ENCODE assay signal across 15 cellular contexts in genomic region chr2:10411557-10411956, GRCh38. TPM values are rescaled to one million over a fixed set of nuclear protein-coding genes. Genes with fewer than 3 reads are reported as not detected.
A peak's percentile ranks its signal among the peaks of the same experiment; 100 is the strongest.
DNase-seq lines count a peak whose midpoint lies in the region; ATAC-seq and TF ChIP-seq lines count a peak whose summit lies in the region.
"Had no signal": no experiment of that assay in that cellular context is flagged by ENCODE, and none has a peak within 500 bp of the region (broad histone marks: within the 10 kb centered on the region; RNA-seq: fewer than 3 reads in every experiment).

No MANE protein-coding gene starts in this region.

- no peaks in the 10 kb centered on the region for H3K79me1 ChIP-seq in mesendoderm (ENCODE audit: low read length)

- ATAC-seq in stimulated activated memory B cell treated with anti-CD40 and anti-IgM and Interleukin-4, amounts not matched to agents 10 μg/mL and 1 μg/mL and 100 μg/mL, for 72 hours: no peak
- ATAC-seq in GM21390 (IDR thresholded peaks at IDR 0.05; ENCODE audit: unreplicated experiment): no peak
- ATAC-seq: A549 had no signal

- H4K20me1 ChIP-seq in OCI-LY7 (ENCODE audit: insufficient read depth, low read length): no peaks in the 10 kb centered on the region

- no peak overlapping the region for H2BK15ac ChIP-seq in mesendoderm (replicated peaks; ENCODE audit: low read depth)

- CTCF ChIA-PET in OCI-LY7 (lab: Charles Lee; ENCODE audit: unreplicated experiment): interaction anchor here (0.6 kb wide), 1 partner anchor 275 kb away, joined by 4 read pairs; no protein-coding TSS in a partner anchor

- no CpG with 5 or more reads among the region's 8 CpGs for WGBS in mesendoderm (ENCODE audit: extremely low coverage, insufficient coverage, low lambda C conversion rate)

- H2BK120ac ChIP-seq in mesendoderm (ENCODE audit: low read depth, low read length): no peak overlapping the region

- peaks cover 60% of the 10 kb centered on the region for H3K4me1 Mint-ChIP-seq in CD14-positive monocyte
- H3K4me1 Mint-ChIP-seq in dendritic cell treated with granulocyte-macrophage colony-stimulating factor and Interleukin-4, amounts not matched to agents 40 ng/mL and 50 ng/mL, for 4 days (ENCODE audit: low read depth): peaks cover 62% of the 10 kb centered on the region
- peaks cover 91% of the 10 kb centered on the region for H3K4me1 Mint-ChIP-seq in stimulated activated memory B cell treated with anti-CD40 and anti-IgM and Interleukin-4, amounts not matched to agents 10 μg/mL and 1 μg/mL and 100 μg/mL, for 72 hours

- H3K36me3 Mint-ChIP-seq in CD14-positive monocyte: peaks cover 27 to 48% of the 10 kb centered on the region in 2 donors
- H3K36me3 Mint-ChIP-seq in dendritic cell treated with granulocyte-macrophage colony-stimulating factor and Interleukin-4, amounts not matched to agents 40 ng/mL and 50 ng/mL, for 4 days (ENCODE audit: low read depth): peaks cover 43% of the 10 kb centered on the region
- peaks cover 10% of the 10 kb centered on the region for H3K36me3 Mint-ChIP-seq in stimulated activated memory B cell treated with anti-CD40 and anti-IgM and Interleukin-4, amounts not matched to agents 10 μg/mL and 1 μg/mL and 100 μg/mL, for 72 hours

- H3K79me2 ChIP-seq in OCI-LY7 (ENCODE audit: insufficient read depth, low read depth, low read length): no peaks in the 10 kb centered on the region
- H3K79me2 ChIP-seq in mesendoderm (ENCODE audit: control insufficient read depth, insufficient read depth, low read length): no peaks in the 10 kb centered on the region

- H3K4me2 ChIP-seq in OCI-LY7 (ENCODE audit: low read length) (0 out of 2 replicates have a peak overlapping the region, but pooled peaks have one; percentile 83), mesendoderm (ENCODE audit: low read length) (no peak overlapping the region)
- H3K4me2 ChIP-seq: A549 had no signal

- H3K27ac Mint-ChIP-seq in CD14-positive monocyte: peak overlapping the region; percentile 94 to 99 (median 97)
- peak overlapping the region; percentile 67 for H3K27ac Mint-ChIP-seq in dendritic cell treated with granulocyte-macrophage colony-stimulating factor and Interleukin-4, amounts not matched to agents 40 ng/mL and 50 ng/mL, for 4 days
- H3K27ac Mint-ChIP-seq in stimulated activated memory B cell treated with anti-CD40 and anti-IgM and Interleukin-4, amounts not matched to agents 10 μg/mL and 1 μg/mL and 100 μg/mL, for 72 hours: peak overlapping the region; percentile 77

- intact Hi-C loops in CD14-positive monocyte (cut with micrococcal nuclease): loop anchor here (2.0 to 5.0 kb wide), 4 partner anchors 81 to 289 kb away; partner anchors contain the start of genes HPCAL1 (in 1 of the 2) and RRM2 (in 1 of the 2)
- intact Hi-C loops in OCI-LY7 (cut with micrococcal nuclease; ENCODE audit: unreplicated experiment): no loop called here
- intact Hi-C loops in dendritic cell treated with granulocyte-macrophage colony-stimulating factor and Interleukin-4, amounts not matched to agents 40 ng/mL and 50 ng/mL, for 4 days (cut with micrococcal nuclease): no loop called here

- H3K4me3 ChIP-seq in OCI-LY7 (ENCODE audit: low read depth, low read length, poor library complexity, severe bottlenecking): no peak overlapping the region
- no peak overlapping the region for H3K4me3 ChIP-seq in mesendoderm (ENCODE audit: low read length)
- H3K4me3 ChIP-seq: A549 had no signal

- H3K4me1 ChIP-seq in OCI-LY7 (ENCODE audit: insufficient read depth, low read length, poor library complexity, severe bottlenecking) (peaks cover 68% of the 10 kb centered on the region), mesendoderm (ENCODE audit: control insufficient read depth, low read depth, low read length) (peaks cover 2% of the 10 kb centered on the region)

- no peak overlapping the region for H3K18ac ChIP-seq in mesendoderm (ENCODE audit: low read length)

- H2BK5ac ChIP-seq in mesendoderm (ENCODE audit: low read length): no peak overlapping the region

- no TSS peak for BruUV-seq in OCI-LY7 (replicated peaks; lab: Mats Ljungman, UMichigan)

- no peak overlapping the region for H3K23ac ChIP-seq in mesendoderm (ENCODE audit: low read length)

- peaks cover 0 to 7% (median 0%) of the 10 kb centered on the region in 3 donors for H3K27me3 Mint-ChIP-seq in CD14-positive monocyte (ENCODE audit: low read depth in 3 of 3)
- peaks cover 6% of the 10 kb centered on the region for H3K27me3 Mint-ChIP-seq in dendritic cell treated with granulocyte-macrophage colony-stimulating factor and Interleukin-4, amounts not matched to agents 40 ng/mL and 50 ng/mL, for 4 days
- no peaks in the 10 kb centered on the region for H3K27me3 Mint-ChIP-seq in stimulated activated memory B cell treated with anti-CD40 and anti-IgM and Interleukin-4, amounts not matched to agents 10 μg/mL and 1 μg/mL and 100 μg/mL, for 72 hours

- peaks cover 0 to 6% (median 3%) of the 10 kb centered on the region in 7 donors for H3K9me3 Mint-ChIP-seq in CD14-positive monocyte
- peaks cover 5% of the 10 kb centered on the region for H3K9me3 Mint-ChIP-seq in dendritic cell treated with granulocyte-macrophage colony-stimulating factor and Interleukin-4, amounts not matched to agents 40 ng/mL and 50 ng/mL, for 4 days
- peaks cover 6% of the 10 kb centered on the region for H3K9me3 Mint-ChIP-seq in stimulated activated memory B cell treated with anti-CD40 and anti-IgM and Interleukin-4, amounts not matched to agents 10 μg/mL and 1 μg/mL and 100 μg/mL, for 72 hours

- H3K9ac ChIP-seq in mesendoderm (ENCODE audit: low read length): no peak overlapping the region

- no peaks in the 10 kb centered on the region for H3K9me2 ChIP-seq in OCI-LY7 (ENCODE audit: insufficient read depth, low read length)

- H3K9me3 ChIP-seq in OCI-LY7 (ENCODE audit: low read length): no peaks in the 10 kb centered on the region

- H2AFZ ChIP-seq in OCI-LY7 (ENCODE audit: low read length): no peak overlapping the region

- H3K27ac ChIP-seq in OCI-LY7 (ENCODE audit: low read depth, low read length, poor library complexity, severe bottlenecking) (peak overlapping the region; percentile 90), mesendoderm (ENCODE audit: low read depth, low read length) (no peak overlapping the region)
- H3K27ac ChIP-seq: C4-2B had no signal

- H3K36me3 ChIP-seq in OCI-LY7 (ENCODE audit: insufficient read depth, low read length) (no peaks in the 10 kb centered on the region; the same call in 1 of the 2 replicates), mesendoderm (ENCODE audit: control insufficient read depth, insufficient read depth, low read length) (no peaks in the 10 kb centered on the region)

- DNase-seq in CD14-positive monocyte (ENCODE audit: low spot score): no peak
- DNase-seq in OCI-LY7 (ENCODE audit: low spot score): no peak
- no peak for DNase-seq in mesendoderm
- DNase-seq in NCI-H345 treated with DMSO at 0.1 percent for 48 hours (lab: John Stamatoyannopoulos, UW; ENCODE audit: unreplicated experiment): no peak
- DNase-seq: DMS 273 treated with DMSO at 0.1 percent for 48 hours, DND-41, H9, NCI-H1694 treated with DMSO at 0.1 percent for 48 hours, NCI-H524, T-helper 1 cell had no signal

- TF ChIP-seq CTCF in CD14-positive monocyte (IDR thresholded peaks at IDR 0.05) (no peak), OCI-LY7 (conservative IDR thresholded peaks at IDR 0.05; ENCODE audit: low read length) (no peak)

- no peaks in the 10 kb centered on the region for H3K27me3 ChIP-seq in mesendoderm (ENCODE audit: insufficient read depth, low read length, poor library complexity)

- no peak overlapping the region for H3K4me3 Mint-ChIP-seq in CD14-positive monocyte
- no peak overlapping the region for H3K4me3 Mint-ChIP-seq in dendritic cell treated with granulocyte-macrophage colony-stimulating factor and Interleukin-4, amounts not matched to agents 40 ng/mL and 50 ng/mL, for 4 days
- H3K4me3 Mint-ChIP-seq in stimulated activated memory B cell treated with anti-CD40 and anti-IgM and Interleukin-4, amounts not matched to agents 10 μg/mL and 1 μg/mL and 100 μg/mL, for 72 hours: peak overlapping the region; percentile 7
- H3K4me3 Mint-ChIP-seq: H9 had no signal

- POLR2A ChIA-PET in OCI-LY7 (lab: Charles Lee): no interaction called here

- no peak overlapping the region for H2AK5ac ChIP-seq in mesendoderm (ENCODE audit: low read length)

- H4K8ac ChIP-seq in mesendoderm (ENCODE audit: low read depth, low read length): no peak overlapping the region

- H4K5ac ChIP-seq in mesendoderm (ENCODE audit: low read length): no peak overlapping the region

- H3K4ac ChIP-seq in mesendoderm (ENCODE audit: low read depth, low read length): no peak overlapping the region

- no peak overlapping the region for H3K56ac ChIP-seq in mesendoderm (ENCODE audit: low read length)

RNA-seq across cellular contexts. Expression of gene ODC1, which starts 36.6 kb away (rescaled TPM):
- 10 to 100 TPM; 22.7 to 23.6 TPM for polyA plus RNA-seq in CD14-positive monocyte
- 273 and 306 TPM in 2 replicates for total RNA-seq in OCI-LY7 (2014; rRNA removed; shearing (Covaris generic))
- 221 and 256 TPM in 2 replicates for total RNA-seq in OCI-LY7 (2022)
- 131 TPM for polyA plus RNA-seq in mesendoderm (2013, experiment 1 of 2)
- polyA plus RNA-seq in mesendoderm (2013, experiment 2 of 2): 130 TPM

Comparison
In these comparisons a context has a peak if more than half of its experiments do, and no peak if none do; other contexts are left out.
1. intact Hi-C loops: an anchor here in CD14-positive monocyte (2.0 to 5.0 kb wide); none called in OCI-LY7 and dendritic cell treated with granulocyte-macrophage colony-stimulating factor and Interleukin-4, amounts not matched to agents 40 ng/mL and 50 ng/mL, for 4 days.